Comparison of ENCODE assay signal across 8 cellular contexts in genomic region chr17:32445075-32445427, GRCh38. TPM values are rescaled to one million over a fixed set of nuclear protein-coding genes. Genes with fewer than 3 reads are reported as not detected.
DNase-seq lines count a peak whose midpoint lies in the region; ATAC-seq and TF ChIP-seq lines count a peak whose summit lies in the region.

No MANE protein-coding gene starts in this region.

- peak overlapping the region; percentile 97 for H3K27ac ChIP-seq in BLaER1
- peak overlapping the region; percentile 69 to 95 (median 90) for H3K27ac ChIP-seq in heart right ventricle
- peak overlapping the region; percentile 95 for H3K27ac ChIP-seq in psoas muscle

- H3K4me3 ChIP-seq in BLaER1 (peak overlapping the region; percentile 100), NB4 (ENCODE audit: low read depth, low read length) (peak overlapping the region; percentile 96), heart right ventricle (peak overlapping the region; percentile 71 to 100 (median 93)), psoas muscle (peak overlapping the region; percentile 98)

- H3K4me3 Mint-ChIP-seq in activated naive CD4-positive, alpha-beta T cell treated with anti-CD3 and anti-CD28 coated beads for 36 hours = peak overlapping the region; percentile 93

- TF ChIP-seq CTCF in NB4 (IDR thresholded peaks at IDR 0.05; ENCODE audit: low read depth, low read length) (no peak), heart right ventricle (IDR thresholded peaks at IDR 0.05) (no peak), psoas muscle (IDR thresholded peaks at IDR 0.05) (peak; percentile 5)

- DNase-seq in NB4 (ENCODE audit: low read depth) = peak; percentile 58
- peak; percentile 44 for DNase-seq in activated naive CD4-positive, alpha-beta T cell treated with anti-CD3 and anti-CD28 coated beads for 36 hours
- DNase-seq in heart right ventricle = peak in 1 of 2 donors; percentile 11
- DNase-seq in psoas muscle = peak; percentile 42 to 73
- no peak for DNase-seq in cortex of kidney (lab: John Stamatoyannopoulos, UW)
- DNase-seq in NCI-H1092 treated with DMSO at 0.1 percent for 48 hours (lab: John Stamatoyannopoulos, UW) = no peak

- peak overlapping the region; percentile 89 for H3K27ac Mint-ChIP-seq in activated naive CD4-positive, alpha-beta T cell treated with anti-CD3 and anti-CD28 coated beads for 36 hours

- TF ChIP-seq POLR2A in NB4 (IDR thresholded peaks at IDR 0.05; ENCODE audit: extremely low read depth, insufficient read length) = no peak

- peaks cover 48% of the 10 kb centered on the region for H4K20me1 ChIP-seq in BLaER1

- peak overlapping the region; percentile 93 for H3K4me2 ChIP-seq in BLaER1

- H3K4me1 Mint-ChIP-seq in activated naive CD4-positive, alpha-beta T cell treated with anti-CD3 and anti-CD28 coated beads for 36 hours (ENCODE audit: low read depth) = peaks cover 26% of the 10 kb centered on the region

- intact Hi-C loops in activated naive CD4-positive, alpha-beta T cell treated with anti-CD3 and anti-CD28 coated beads for 36 hours (cut with micrococcal nuclease) = loop anchor here (2.0 kb wide), 3 partner anchors 44 to 432 kb away; partner anchors contain the start of genes C17orf75 and MYO1D
- intact Hi-C loops in heart right ventricle (cut with DNase I) = loop anchor here in 1 of 10 donors (10.0 kb wide), 1 partner anchor 90 kb away; the partner anchor contains the start of gene ZNF207
- intact Hi-C loops in psoas muscle (cut with DNase I) = no loop called here

- H3K27me3 ChIP-seq in BLaER1 (no peaks in the 10 kb centered on the region), heart right ventricle (no peaks in the 10 kb centered on the region), psoas muscle (ENCODE audit: insufficient read depth in 3 of 3, low read length in 2 of 3) (no peaks in the 10 kb centered on the region)

- peaks cover 5% of the 10 kb centered on the region for H3K27me3 Mint-ChIP-seq in activated naive CD4-positive, alpha-beta T cell treated with anti-CD3 and anti-CD28 coated beads for 36 hours (ENCODE audit: low read depth)

- ATAC-seq in GM21529 (IDR thresholded peaks at IDR 0.05; ENCODE audit: unreplicated experiment) (peak; percentile 15), heart right ventricle (peak; percentile 10 to 70 (median 52)), psoas muscle (peak; percentile 67 to 83 (median 76))

- peaks cover 34% of the 10 kb centered on the region for H3K36me3 ChIP-seq in BLaER1
- H3K36me3 ChIP-seq in heart right ventricle = peaks cover 0 to 34% (median 19%) of the 10 kb centered on the region in 9 donors
- peaks cover 10 to 34% of the 10 kb centered on the region in 2 donors for H3K36me3 ChIP-seq in psoas muscle (ENCODE audit: insufficient read depth in 1 of 2, low read depth in 1 of 2)

- CTCF ChIA-PET in activated naive CD4-positive, alpha-beta T cell treated with anti-CD3 and anti-CD28 coated beads for 36 hours (lab: Charles Lee) = interaction anchor here (0.6 to 7.9 kb wide), 8 partner anchors 14 to 174 kb away, joined by 3 to 96 read pairs (median 6); partner anchors contain the start of gene CDK5R1

- H3K9me3 ChIP-seq in BLaER1 (no peaks in the 10 kb centered on the region), heart right ventricle (no peaks in the 10 kb centered on the region), psoas muscle (no peaks in the 10 kb centered on the region)

- WGBS in heart right ventricle, 2 donors = 0% methylated on average over 15 of the region's 15 CpGs
- WGBS in psoas muscle, 3 donors = 0% methylated on average over 15 of the region's 15 CpGs

- H3K4me1 ChIP-seq in BLaER1 (peaks cover 20% of the 10 kb centered on the region), heart right ventricle (peaks cover 2 to 34% (median 28%) of the 10 kb centered on the region in 9 donors), psoas muscle (peaks cover 16% of the 10 kb centered on the region)

- peaks cover 31% of the 10 kb centered on the region for H3K36me3 Mint-ChIP-seq in activated naive CD4-positive, alpha-beta T cell treated with anti-CD3 and anti-CD28 coated beads for 36 hours (ENCODE audit: low read depth)

- no peaks in the 10 kb centered on the region for H3K9me3 Mint-ChIP-seq in activated naive CD4-positive, alpha-beta T cell treated with anti-CD3 and anti-CD28 coated beads for 36 hours

- peak overlapping the region; percentile 99 for H3K9ac ChIP-seq in BLaER1

RNA-seq across cellular contexts. Expression of gene PSMD11, which starts 0.7 kb away (rescaled TPM):
- total RNA-seq in activated naive CD4-positive, alpha-beta T cell treated with anti-CD3 and anti-CD28 coated beads for 36 hours = 100 to 1,000 TPM; 132 to 145 TPM
- total RNA-seq in heart right ventricle (100 to 1,000 TPM in 1 of 10 donors, 10 to 100 TPM in 9; 74.9 to 102 (median 84.1) TPM), psoas muscle (100 to 1,000 TPM; 118 to 280 (median 207) TPM)
- polyA plus RNA-seq in heart right ventricle (10 to 100 TPM; 41.9 to 78.9 TPM), psoas muscle (100 to 1,000 TPM; 152 to 326 (median 198) TPM)

RNA-seq across cellular contexts. Expression of gene CDK5R1, which starts 41.7 kb away (rescaled TPM):
- total RNA-seq in activated naive CD4-positive, alpha-beta T cell treated with anti-CD3 and anti-CD28 coated beads for 36 hours = 10 to 100 TPM; 50.6 to 52.1 TPM
- total RNA-seq in heart right ventricle (1 to 10 TPM in 9 of 10 donors, under 1 TPM in 1; 0.90 to 2.1 (median 1.3) TPM), psoas muscle (1 to 10 TPM; 1.2 to 5.2 (median 2.5) TPM)
- polyA plus RNA-seq in heart right ventricle (under 1 TPM; 0.66 to 0.83 TPM), psoas muscle (1 to 10 TPM in 2 of 3 donors, under 1 TPM in 1; 0.44 to 2.1 (median 1.1) TPM)

Comparison
In these comparisons a context has a peak if more than half of its experiments do, and no peak if none do; other contexts are left out.
1. ATAC-seq: peak in every context shown above with its lines; median percentile 76 in psoas muscle; 52 in heart right ventricle; 15 in GM21529.
2. DNase-seq: peak in NB4 (single experiment), activated naive CD4-positive, alpha-beta T cell treated with anti-CD3 and anti-CD28 coated beads for 36 hours (single experiment) and psoas muscle (2 of 2); none in cortex of kidney (single experiment) and NCI-H1092 treated with DMSO at 0.1 percent for 48 hours (single experiment).
3. RNA of gene CDK5R1, which starts 41.7 kb away (total RNA-seq): 50.6 to 52.1 TPM in activated naive CD4-positive, alpha-beta T cell treated with anti-CD3 and anti-CD28 coated beads for 36 hours; 1.2 to 5.2 TPM in psoas muscle and 0.90 to 2.1 TPM in heart right ventricle; every median in the first group is over 4 times any median in the second.
4. Peak in every context shown above with its lines, with median percentiles within 50 percentile points of each other: H3K27ac ChIP-seq and H3K4me3 ChIP-seq.